22 cellular contexts compared by ENCODE assay signal in the genomic region with DNA sequence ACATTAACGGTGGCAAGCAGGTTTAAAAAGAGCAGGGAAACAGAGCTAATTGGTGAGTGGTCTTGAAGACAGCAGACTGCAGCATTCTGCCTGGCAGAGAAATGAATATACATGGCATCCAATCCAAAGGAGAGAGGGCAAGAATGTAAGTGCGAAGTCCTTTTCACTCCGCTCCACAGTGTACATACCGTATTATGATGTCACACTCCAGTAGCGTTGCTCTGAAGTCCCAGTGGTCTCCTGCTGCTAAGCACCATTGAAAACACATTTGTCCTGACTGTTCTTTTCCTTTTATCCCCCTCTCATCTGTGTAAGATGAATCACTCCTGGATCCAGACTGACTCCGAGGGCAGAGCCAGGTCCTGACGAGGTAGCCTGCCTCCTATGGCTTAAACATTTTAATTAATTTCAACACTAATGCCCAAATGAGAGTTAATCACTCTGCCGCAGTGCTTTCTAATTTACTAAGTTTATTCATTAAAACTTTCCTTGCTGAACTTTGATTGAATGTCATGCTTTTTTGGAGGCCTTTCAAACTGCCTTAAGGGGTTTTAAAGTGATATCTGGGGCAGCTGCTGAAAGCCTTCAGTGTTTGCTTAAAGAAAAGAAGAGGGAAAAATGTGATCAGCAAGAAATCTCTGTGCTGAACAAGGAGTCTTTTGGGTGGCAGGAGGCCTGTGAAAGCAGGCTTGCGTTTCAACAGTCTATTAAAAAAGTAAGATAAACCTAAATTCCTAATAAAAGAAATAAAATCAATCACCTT.
A peak's percentile ranks its signal among the peaks of the same experiment; 100 is the strongest.
DNase-seq lines count a peak whose midpoint lies in the region; ATAC-seq and TF ChIP-seq lines count a peak whose summit lies in the region.
"Had no signal": no experiment of that assay in that cellular context is flagged by ENCODE, and none has a peak within 500 bp of the region (broad histone marks: within the 10 kb centered on the region; RNA-seq: fewer than 3 reads in every experiment).

No MANE protein-coding gene starts in this region.

- ATAC-seq in stimulated activated effector memory CD8-positive, alpha-beta T cell treated with anti-CD3 and anti-CD28 coated beads, Interleukin-12 subunit alpha, Interleukin-12 subunit beta, amount 100 ng/mL, for 72 hours, result no peak
- ATAC-seq: activated CD4-positive, CD25-positive, alpha-beta regulatory T cell treated with anti-CD3 and anti-CD28 coated beads, Interleukin-2, amount 50 U/mL, for 24 hours; activated T-helper 17 cell treated with anti-CD3 and anti-CD28 coated beads, Interleukin-2, amount 50 U/mL, for 72 hours; effector memory CD8-positive, alpha-beta T cell had no signal

- H3K4me3 ChIP-seq in HUES48 (ENCODE audit: low read depth, low read length) (no peak overlapping the region), SJCRH30 (peak overlapping the region; percentile 30), epithelial cell of proximal tubule (ENCODE audit: low read depth, low read length) (no peak overlapping the region), breast epithelium (no peak overlapping the region)
- H3K4me3 ChIP-seq: vagina had no signal

- H3K4me1 ChIP-seq in HUES48 (ENCODE audit: control insufficient read depth, insufficient read depth, low read length) (no peaks in the 10 kb centered on the region), SJCRH30 (peaks cover 6% of the 10 kb centered on the region; the same call in 1 of the 2 replicates), breast epithelium (no peaks in the 10 kb centered on the region)
- H3K4me1 ChIP-seq: vagina had no signal

- no peaks in the 10 kb centered on the region for H3K36me3 Mint-ChIP-seq in stimulated activated effector memory CD8-positive, alpha-beta T cell treated with anti-CD3 and anti-CD28 coated beads, Interleukin-12 subunit alpha, Interleukin-12 subunit beta, amount 100 ng/mL, for 72 hours

- intact Hi-C loops in breast epithelium (cut with DNase I; ENCODE audit: low total_unique reads), result no loop called here

- H3K27me3 ChIP-seq in HUES48 (ENCODE audit: control insufficient read depth, insufficient read depth, low read length) (no peaks in the 10 kb centered on the region), SJCRH30 (no peaks in the 10 kb centered on the region), breast epithelium (no peaks in the 10 kb centered on the region)
- H3K27me3 ChIP-seq: neutrophil, vagina had no signal

- H3K27ac ChIP-seq in HUES48 (ENCODE audit: low read depth, low read length) (peak overlapping the region; percentile 17), SJCRH30 (peak overlapping the region; percentile 66), breast epithelium (no peak overlapping the region)
- H3K27ac ChIP-seq: neutrophil, vagina had no signal

- H3K9me3 ChIP-seq in HUES48 (ENCODE audit: control insufficient read depth, insufficient read depth, low read length), result no peaks in the 10 kb centered on the region
- 0 out of 2 replicates have a peak, but pooled peaks cover 3% of the 10 kb centered on the region for H3K9me3 ChIP-seq in SJCRH30 (replicated peaks)
- no peaks in the 10 kb centered on the region for H3K9me3 ChIP-seq in breast epithelium
- H3K9me3 ChIP-seq: neutrophil, vagina had no signal

- H3K9me3 Mint-ChIP-seq in stimulated activated effector memory CD8-positive, alpha-beta T cell treated with anti-CD3 and anti-CD28 coated beads, Interleukin-12 subunit alpha, Interleukin-12 subunit beta, amount 100 ng/mL, for 72 hours, result no peaks in the 10 kb centered on the region
- H3K9me3 Mint-ChIP-seq: activated T-helper 17 cell treated with anti-CD3 and anti-CD28 coated beads, Interleukin-2, amount 50 U/mL, for 72 hours; effector memory CD8-positive, alpha-beta T cell had no signal

- H3K36me3 ChIP-seq in HUES48 (ENCODE audit: control insufficient read depth, insufficient read depth, low read length) (no peaks in the 10 kb centered on the region), SJCRH30 (no peaks in the 10 kb centered on the region), breast epithelium (no peaks in the 10 kb centered on the region)
- H3K36me3 ChIP-seq: neutrophil, vagina had no signal

- no peak for TF ChIP-seq CTCF in epithelial cell of proximal tubule (conservative IDR thresholded peaks at IDR 0.05; ENCODE audit: low read depth, low read length)
- TF ChIP-seq CTCF in breast epithelium (IDR thresholded peaks at IDR 0.05), result no peak

- DNase-seq in SJCRH30 (peak; percentile 67 to 80), epithelial cell of proximal tubule (ENCODE audit: low read depth) (peak; percentile 30), pons (ENCODE audit: low spot score) (peak; percentile 3), AG08396 (ENCODE audit: low spot score) (no peak), breast epithelium (ENCODE audit: low spot score in 2 of 2) (no peak)
- DNase-seq in activated naive CD4-positive, alpha-beta T cell treated with Interleukin-2 at 50 U/mL for 16 hours, result no peak
- DNase-seq in stimulated activated effector memory CD8-positive, alpha-beta T cell treated with anti-CD3 and anti-CD28 coated beads, Interleukin-12 subunit alpha, Interleukin-12 subunit beta, amount 100 ng/mL, for 72 hours (ENCODE audit: low spot score in 2 of 2), result no peak
- DNase-seq: cerebellar nuclear complex; DND-41; effector memory CD8-positive, alpha-beta T cell; kidney glomerular epithelial cell; midbrain; NCI-H2081 treated with DMSO at 0.1 percent for 48 hours; NCI-H526; OCI-M1; SIG-M5; stimulated activated CD4-positive, alpha-beta T cell treated with anti-CD3 and anti-CD28 coated beads, Interleukin-2, amount 100 ng/mL, for 24 hours had no signal

- H3K4me3 Mint-ChIP-seq in stimulated activated effector memory CD8-positive, alpha-beta T cell treated with anti-CD3 and anti-CD28 coated beads, Interleukin-12 subunit alpha, Interleukin-12 subunit beta, amount 100 ng/mL, for 72 hours, result no peak overlapping the region
- H3K4me3 Mint-ChIP-seq: activated T-helper 17 cell treated with anti-CD3 and anti-CD28 coated beads, Interleukin-2, amount 50 U/mL, for 72 hours; effector memory CD8-positive, alpha-beta T cell had no signal

- no peaks in the 10 kb centered on the region for H3K4me1 Mint-ChIP-seq in stimulated activated effector memory CD8-positive, alpha-beta T cell treated with anti-CD3 and anti-CD28 coated beads, Interleukin-12 subunit alpha, Interleukin-12 subunit beta, amount 100 ng/mL, for 72 hours
- H3K4me1 Mint-ChIP-seq: activated T-helper 17 cell treated with anti-CD3 and anti-CD28 coated beads, Interleukin-2, amount 50 U/mL, for 72 hours had no signal

- no peak overlapping the region for H3K27ac Mint-ChIP-seq in stimulated activated effector memory CD8-positive, alpha-beta T cell treated with anti-CD3 and anti-CD28 coated beads, Interleukin-12 subunit alpha, Interleukin-12 subunit beta, amount 100 ng/mL, for 72 hours
- H3K27ac Mint-ChIP-seq: activated T-helper 17 cell treated with anti-CD3 and anti-CD28 coated beads, Interleukin-2, amount 50 U/mL, for 72 hours; effector memory CD8-positive, alpha-beta T cell had no signal

- no peak for TF ChIP-seq POLR2A in breast epithelium (IDR thresholded peaks at IDR 0.05)

- no peak overlapping the region for H3K9ac ChIP-seq in HUES48 (ENCODE audit: low read depth, low read length)

Comparison
In these comparisons a context has a peak if more than half of its experiments do, and no peak if none do; other contexts are left out.
1. H3K27ac ChIP-seq: peak in HUES48 (single experiment) and SJCRH30 (single experiment); none in breast epithelium (0 of 2).
2. DNase-seq: peak in SJCRH30 (2 of 2), epithelial cell of proximal tubule (single experiment) and pons (single experiment); none in activated naive CD4-positive, alpha-beta T cell treated with Interleukin-2 at 50 U/mL for 16 hours (single experiment), stimulated activated effector memory CD8-positive, alpha-beta T cell treated with anti-CD3 and anti-CD28 coated beads, Interleukin-12 subunit alpha, Interleukin-12 subunit beta, amount 100 ng/mL, for 72 hours (0 of 2), AG08396 (single experiment) and breast epithelium (0 of 2).